Comparison of ENCODE assay signal across 11 cellular contexts in genomic region chr19:17865364-17866311, GRCh38. TPM values are rescaled to one million over a fixed set of nuclear protein-coding genes. Genes with fewer than 3 reads are reported as not detected.
DNase-seq lines count a peak whose midpoint lies in the region; ATAC-seq, FAIRE-seq and TF ChIP-seq lines count a peak whose summit lies in the region.
"Had no signal": no experiment of that assay in that cellular context is flagged by ENCODE, and none has a peak within 500 bp of the region (broad histone marks: within the 10 kb centered on the region; RNA-seq: fewer than 3 reads in every experiment).

No MANE protein-coding gene starts in this region.

- H3K27me3 ChIP-seq in astrocyte (ENCODE audit: insufficient read depth, low read length) (peaks cover 20% of the 10 kb centered on the region), pancreas (peaks cover 0 to 3% (median 0%) of the 10 kb centered on the region in 4 donors), esophagus muscularis mucosa (peaks cover 0 to 13% (median 4%) of the 10 kb centered on the region in 4 donors)

- peaks cover 9% of the 10 kb centered on the region for H3K4me1 Mint-ChIP-seq in T-helper 2 cell treated with Interferon-gamma antibody and Interleukin-4, amounts not matched to agents 5 μg/mL and 100 μg/mL, for 36 hours (ENCODE audit: low read depth)
- H3K4me1 Mint-ChIP-seq in astrocyte (ENCODE audit: low read depth, unreplicated experiment), result peaks cover 14% of the 10 kb centered on the region

- WGBS in pancreas, 2 donors, result 63 to 75% methylated on average over 13 of the region's 13 CpGs
- WGBS in esophagus muscularis mucosa, result 70% methylated on average over 13 of the region's 13 CpGs

- no peak for TF ChIP-seq EP300 in esophagus muscularis mucosa (IDR thresholded peaks at IDR 0.05)

- H2AFZ ChIP-seq in astrocyte (ENCODE audit: low read depth, low read length), result no peak overlapping the region

- peaks cover 12% of the 10 kb centered on the region for H3K4me1 ChIP-seq in astrocyte (ENCODE audit: insufficient read depth, low read length)
- H3K4me1 ChIP-seq in pancreas, result peaks cover 0 to 9% (median 0%) of the 10 kb centered on the region in 3 donors
- H3K4me1 ChIP-seq in esophagus muscularis mucosa, result peaks cover 13 to 29% (median 17%) of the 10 kb centered on the region in 4 donors

- no peak for DNase-seq in T-helper 2 cell treated with Interferon-gamma antibody and Interleukin-4, amounts not matched to agents 5 μg/mL and 100 μg/mL, for 36 hours (ENCODE audit: low spot score)
- no peak for DNase-seq in T-helper 2 cell
- DNase-seq in NAMALWA (ENCODE audit: low spot score), result peak; percentile 62
- no peak for DNase-seq in astrocyte (ENCODE audit: low read depth)
- DNase-seq in pancreas, result no peak
- no peak for DNase-seq in esophagus muscularis mucosa (ENCODE audit: extremely low spot score)
- DNase-seq: aorta, NCI-H446 had no signal

- no peaks in the 10 kb centered on the region for H3K9me3 ChIP-seq in astrocyte (ENCODE audit: insufficient read depth, low read depth, low read length)
- no peaks in the 10 kb centered on the region for H3K9me3 ChIP-seq in pancreas
- no peaks in the 10 kb centered on the region for H3K9me3 ChIP-seq in esophagus muscularis mucosa

- intact Hi-C loops in pancreas (cut with DNase I), result loop anchor here in 2 of 3 donors (5.0 to 10.0 kb wide), 2 partner anchors 62 to 129 kb away; no protein-coding TSS in a partner anchor
- intact Hi-C loops in esophagus muscularis mucosa (cut with DNase I), result loop anchor here (2.0 kb wide), 1 partner anchor 65 kb away; no protein-coding TSS in a partner anchor

- no peak overlapping the region for H3K9ac ChIP-seq in astrocyte (ENCODE audit: low read length)

- H3K4me2 ChIP-seq in astrocyte (ENCODE audit: low read length), result no peak overlapping the region

- no peak overlapping the region for H3K27ac ChIP-seq in astrocyte (ENCODE audit: low read depth, low read length)
- H3K27ac ChIP-seq in pancreas, result no peak overlapping the region
- H3K27ac ChIP-seq in esophagus muscularis mucosa (replicated peaks in 1 of 4), result no peak overlapping the region

- no peak overlapping the region for H3K4me3 ChIP-seq in astrocyte (ENCODE audit: insufficient read depth, low read depth, low read length)
- no peak overlapping the region for H3K4me3 ChIP-seq in pancreas
- no peak overlapping the region for H3K4me3 ChIP-seq in esophagus muscularis mucosa

- H3K36me3 Mint-ChIP-seq in T-helper 2 cell treated with Interferon-gamma antibody and Interleukin-4, amounts not matched to agents 5 μg/mL and 100 μg/mL, for 36 hours (ENCODE audit: low read depth), result peaks cover 46% of the 10 kb centered on the region
- peaks cover 31% of the 10 kb centered on the region for H3K36me3 Mint-ChIP-seq in astrocyte (ENCODE audit: low read depth, unreplicated experiment)

- no peak for TF ChIP-seq POLR2A in esophagus muscularis mucosa (IDR thresholded peaks at IDR 0.05; ENCODE audit: low read depth)

- peaks cover 26% of the 10 kb centered on the region for H3K79me2 ChIP-seq in astrocyte (ENCODE audit: insufficient read depth, low read length)

- no peaks in the 10 kb centered on the region for H3K27me3 Mint-ChIP-seq in T-helper 2 cell treated with Interferon-gamma antibody and Interleukin-4, amounts not matched to agents 5 μg/mL and 100 μg/mL, for 36 hours (ENCODE audit: low read depth)
- H3K27me3 Mint-ChIP-seq in astrocyte (ENCODE audit: low read depth, unreplicated experiment), result peaks cover 10% of the 10 kb centered on the region

- peak overlapping the region; percentile 55 for H3K27ac Mint-ChIP-seq in T-helper 2 cell treated with Interferon-gamma antibody and Interleukin-4, amounts not matched to agents 5 μg/mL and 100 μg/mL, for 36 hours
- H3K27ac Mint-ChIP-seq in astrocyte (ENCODE audit: unreplicated experiment), result peak overlapping the region; percentile 55

- no peaks in the 10 kb centered on the region for H3K9me3 Mint-ChIP-seq in T-helper 2 cell treated with Interferon-gamma antibody and Interleukin-4, amounts not matched to agents 5 μg/mL and 100 μg/mL, for 36 hours
- H3K9me3 Mint-ChIP-seq in astrocyte (ENCODE audit: unreplicated experiment), result no peaks in the 10 kb centered on the region

- H4K20me1 ChIP-seq in astrocyte (ENCODE audit: insufficient read depth, low read length), result peaks cover 63% of the 10 kb centered on the region

- H3K36me3 ChIP-seq in astrocyte (ENCODE audit: insufficient read depth, low read length) (peaks cover 28% of the 10 kb centered on the region), pancreas (peaks cover 4 to 26% (median 19%) of the 10 kb centered on the region in 3 donors), esophagus muscularis mucosa (peaks cover 34 to 54% (median 51%) of the 10 kb centered on the region in 4 donors)

- ATAC-seq in pancreas (peak in 3 of 4 donors; percentile 40 to 52 (median 44)), GM18858 (IDR thresholded peaks at IDR 0.05; ENCODE audit: unreplicated experiment) (no peak), HG03045 (IDR thresholded peaks at IDR 0.05; ENCODE audit: unreplicated experiment) (no peak)

- no peak for TF ChIP-seq CTCF in astrocyte (IDR thresholded peaks at IDR 0.05; ENCODE audit: insufficient read depth, low read depth, low read length)
- no peak for TF ChIP-seq CTCF in pancreas (IDR thresholded peaks at IDR 0.05)
- no peak for TF ChIP-seq CTCF in esophagus muscularis mucosa (IDR thresholded peaks at IDR 0.05)

- FAIRE-seq in astrocyte (lab: Jason Lieb, UNC) (no peak), pancreas (lab: Jason Lieb, UNC) (no peak)
- FAIRE-seq: keratinocyte had no signal

- H3K4me3 Mint-ChIP-seq in T-helper 2 cell treated with Interferon-gamma antibody and Interleukin-4, amounts not matched to agents 5 μg/mL and 100 μg/mL, for 36 hours, result no peak overlapping the region
- H3K4me3 Mint-ChIP-seq in astrocyte (ENCODE audit: unreplicated experiment), result peak overlapping the region; percentile 64

RNA-seq across cellular contexts. Expression of gene RPL18A, which starts 5.9 kb away (rescaled TPM):
- total RNA-seq in astrocyte (1,839 and 1,909 TPM in 2 replicates), pancreas (1,000 to 10,000 TPM; 1,116 to 2,379 (median 1,559) TPM), esophagus muscularis mucosa (1,000 to 10,000 TPM; 1,042 to 1,624 (median 1,374) TPM)
- polyA plus RNA-seq in pancreas, result 1,000 to 10,000 TPM; 1,339 to 1,436 TPM

RNA-seq across cellular contexts. Expression of gene SLC5A5, which starts 6.1 kb away (rescaled TPM):
- total RNA-seq in astrocyte (not detected in 2 replicates), pancreas (under 1 TPM in 1 of 6 donors, not detected in 5; 0.16 TPM), esophagus muscularis mucosa (under 1 TPM in 1 of 4 donors, not detected in 3; 0.17 TPM)
- under 1 TPM in 1 of 2 donors, not detected in 1; 0.02 TPM for polyA plus RNA-seq in pancreas
- total RNA-seq: aorta had no signal
- polyA plus RNA-seq: keratinocyte had no signal

RNA-seq across cellular contexts. Expression of gene JAK3, which starts 17.9 kb away (rescaled TPM):
- total RNA-seq in astrocyte (1.00 and 1.8 TPM in 2 replicates), pancreas (1 to 10 TPM; 1.1 to 6.6 (median 1.7) TPM), esophagus muscularis mucosa (1 to 10 TPM; 2.1 to 8.9 (median 3.4) TPM)
- 1 to 10 TPM; 2.9 to 4.3 TPM for polyA plus RNA-seq in pancreas

RNA-seq across cellular contexts. Expression of gene INSL3, which starts 44.3 kb away (rescaled TPM):
- total RNA-seq in astrocyte (not detected in 2 replicates), pancreas (not detected), esophagus muscularis mucosa (not detected)
- polyA plus RNA-seq in pancreas, result not detected
- total RNA-seq: aorta had no signal
- polyA plus RNA-seq: aorta, keratinocyte had no signal

Comparison
In these comparisons a context has a peak if more than half of its experiments do, and no peak if none do; other contexts are left out.
1. ATAC-seq: peak in pancreas (3 of 4); none in GM18858 (single experiment) and HG03045 (single experiment).